ENCODE assay signal across 25 cellular contexts in genomic region chr11:31646206-31646605, GRCh38.
A peak's percentile ranks its signal among the peaks of the same experiment; 100 is the strongest.
DNase-seq lines count a peak whose midpoint lies in the region; ATAC-seq, FAIRE-seq and TF ChIP-seq lines count a peak whose summit lies in the region.
"Had no signal": no experiment of that assay in that cellular context is flagged by ENCODE, and none has a peak within 500 bp of the region (broad histone marks: within the 10 kb centered on the region; RNA-seq: fewer than 3 reads in every experiment).

No MANE protein-coding gene starts in this region.

- H3K9me3 Mint-ChIP-seq in MCF 10A (ENCODE audit: unreplicated experiment) (no peaks in the 10 kb centered on the region), immature natural killer cell (no peaks in the 10 kb centered on the region)
- H3K9me3 Mint-ChIP-seq: activated naive CD4-positive, alpha-beta T cell treated with anti-CD3 and anti-CD28 coated beads for 36 hours; activated T-cell treated with anti-CD3 and anti-CD28 coated beads, Interleukin-2, amount 50 U/mL, for 4 hours; CD8-positive, alpha-beta T cell had no signal

- H3K36me3 Mint-ChIP-seq in MCF 10A (ENCODE audit: insufficient read depth, unreplicated experiment) (no peaks in the 10 kb centered on the region), immature natural killer cell (peaks cover 10 to 12% (median 11%) of the 10 kb centered on the region in 3 donors)

- H3K4me1 Mint-ChIP-seq in MCF 10A (ENCODE audit: insufficient read depth, unreplicated experiment) = peaks cover 11% of the 10 kb centered on the region
- no peaks in the 10 kb centered on the region for H3K4me1 Mint-ChIP-seq in immature natural killer cell
- H3K4me1 Mint-ChIP-seq: T-helper 17 cell had no signal

- H3K27ac ChIP-seq in breast epithelium = no peak overlapping the region
- H3K27ac ChIP-seq: 22Rv1, hepatocyte, lower lobe of right lung, SK-N-MC, upper lobe of left lung had no signal

- BruUV-seq in MCF 10A (replicated peaks; lab: Mats Ljungman, UMichigan) = TSS peak; percentile 36

- ATAC-seq in Right ventricle myocardium superior (ENCODE audit: poor library complexity) = no peak
- ATAC-seq: activated T-cell treated with anti-CD3 and anti-CD28 coated beads, Interleukin-2, amount 50 U/mL, for 4 hours; CD8-positive, alpha-beta T cell; lower lobe of right lung; T-helper 17 cell had no signal

- H3K27me3 ChIP-seq in breast epithelium (no peaks in the 10 kb centered on the region), bronchial epithelial cell (ENCODE audit: control insufficient read depth, insufficient read depth, low read length) (no peaks in the 10 kb centered on the region), H7 (ENCODE audit: control insufficient read depth, insufficient read depth, low read length) (no peaks in the 10 kb centered on the region)
- H3K27me3 ChIP-seq: hepatocyte, upper lobe of left lung had no signal

- H3K27me3 Mint-ChIP-seq in MCF 10A (ENCODE audit: insufficient read depth, unreplicated experiment) = no peaks in the 10 kb centered on the region
- H3K27me3 Mint-ChIP-seq in immature natural killer cell (ENCODE audit: low read depth in 3 of 3) = no peaks in the 10 kb centered on the region
- H3K27me3 Mint-ChIP-seq: T-helper 17 cell had no signal

- H3K27ac Mint-ChIP-seq in MCF 10A (ENCODE audit: low read depth, unreplicated experiment) (peak overlapping the region; percentile 63), immature natural killer cell (no peak overlapping the region)
- H3K27ac Mint-ChIP-seq: activated naive CD4-positive, alpha-beta T cell treated with anti-CD3 and anti-CD28 coated beads for 36 hours; CD8-positive, alpha-beta T cell; T-helper 17 cell had no signal

- H3K36me3 ChIP-seq in breast epithelium (no peaks in the 10 kb centered on the region), bronchial epithelial cell (ENCODE audit: control insufficient read depth, insufficient read depth, low read length) (no peaks in the 10 kb centered on the region), H7 (replicated peaks; ENCODE audit: control insufficient read depth, insufficient read depth, low read length) (no peaks in the 10 kb centered on the region)
- H3K36me3 ChIP-seq: lower lobe of right lung had no signal

- POLR2A ChIA-PET in MCF 10A (lab: Yijun Ruan, JAX) = interaction anchor here (2.0 kb wide), 1 partner anchor 9 kb away, joined by 17 read pairs; no protein-coding TSS in a partner anchor

- no peaks in the 10 kb centered on the region for H3K4me1 ChIP-seq in breast epithelium
- H3K4me1 ChIP-seq: lower lobe of right lung had no signal

- DNase-seq in MCF 10A (ENCODE audit: unreplicated experiment) (peak; percentile 33), breast epithelium (ENCODE audit: low spot score in 2 of 2) (no peak), bronchial epithelial cell (ENCODE audit: low read depth) (peak; percentile 82), kidney glomerular epithelial cell (lab: John Stamatoyannopoulos, UW) (peak; percentile 51), immature natural killer cell (no peak), Right ventricle myocardium superior (no peak), H7 (no peak), NCI-H1436 (lab: John Stamatoyannopoulos, UW) (no peak)
- DNase-seq: activated naive CD4-positive, alpha-beta T cell treated with anti-CD3 and anti-CD28 coated beads for 36 hours; activated T-cell treated with anti-CD3 and anti-CD28 coated beads, Interleukin-2, amount 50 U/mL, for 4 hours; AML-193; CD8-positive, alpha-beta T cell; erythroblast; lower lobe of right lung; NCI-H1092 treated with DMSO at 0.1 percent for 48 hours; NCI-H1930; NCI-H2227 treated with DMSO at 0.1 percent for 48 hours; stimulated activated CD4-positive, alpha-beta T cell treated with anti-CD3 and anti-CD28 coated beads, Interleukin-1b, Interleukin-23, amount 100 ng/mL, for 48 hours; T-helper 17 cell; upper lobe of left lung had no signal

- CTCF ChIA-PET in MCF 10A (lab: Yijun Ruan, JAX) = interaction anchor here (0.6 to 1.0 kb wide), 5 partner anchors 9 to 224 kb away, joined by 3 to 6 read pairs (median 3); no protein-coding TSS in a partner anchor

- no peak for TF ChIP-seq POLR2A in breast epithelium (IDR thresholded peaks at IDR 0.05)

- no peaks in the 10 kb centered on the region for H3K9me3 ChIP-seq in breast epithelium
- H3K9me3 ChIP-seq: lower lobe of right lung, upper lobe of left lung had no signal

- no peak for TF ChIP-seq CTCF in MCF 10A (IDR thresholded peaks at IDR 0.05; ENCODE audit: unreplicated experiment)
- no peak for TF ChIP-seq CTCF in breast epithelium (IDR thresholded peaks at IDR 0.05)
- TF ChIP-seq CTCF in bronchial epithelial cell (IDR thresholded peaks at IDR 0.05; ENCODE audit: insufficient read depth, low read length, severe bottlenecking) = no peak

- H3K4me3 ChIP-seq in breast epithelium = no peak overlapping the region
- no peak overlapping the region for H3K4me3 ChIP-seq in bronchial epithelial cell (ENCODE audit: low read depth, low read length)
- no peak overlapping the region for H3K4me3 ChIP-seq in H7 (ENCODE audit: insufficient read depth, low read depth, low read length)
- H3K4me3 ChIP-seq: hepatocyte, lower lobe of right lung, SK-N-MC, skin epidermis, upper lobe of left lung had no signal

- intact Hi-C loops in MCF 10A (cut with micrococcal nuclease) = loop anchor here (5.0 to 10.0 kb wide), 2 partner anchors 119 to 139 kb away; partner anchors contain the start of genes ELP4 and IMMP1L
- intact Hi-C loops in breast epithelium (cut with DNase I; ENCODE audit: low total_unique reads) = no loop called here
- intact Hi-C loops in Right ventricle myocardium superior (cut with DNase I) = no loop called here

- H3K4me3 Mint-ChIP-seq in MCF 10A (ENCODE audit: unreplicated experiment) (no peak overlapping the region), immature natural killer cell (no peak overlapping the region)
- H3K4me3 Mint-ChIP-seq: activated naive CD4-positive, alpha-beta T cell treated with anti-CD3 and anti-CD28 coated beads for 36 hours; activated T-cell treated with anti-CD3 and anti-CD28 coated beads, Interleukin-2, amount 50 U/mL, for 4 hours; CD8-positive, alpha-beta T cell; T-helper 17 cell had no signal

- FAIRE-seq in bronchial epithelial cell (lab: Jason Lieb, UNC) = no peak
- FAIRE-seq: G401.6 had no signal

Comparison
In these comparisons a context has a peak if more than half of its experiments do, and no peak if none do; other contexts are left out.
1. DNase-seq: peak in MCF 10A (single experiment), bronchial epithelial cell (single experiment) and kidney glomerular epithelial cell (single experiment); none in breast epithelium (0 of 2), immature natural killer cell (0 of 3), Right ventricle myocardium superior (single experiment), H7 (single experiment) and NCI-H1436 (single experiment).